ENCODE assay signal across 21 cellular contexts in the genomic region with DNA sequence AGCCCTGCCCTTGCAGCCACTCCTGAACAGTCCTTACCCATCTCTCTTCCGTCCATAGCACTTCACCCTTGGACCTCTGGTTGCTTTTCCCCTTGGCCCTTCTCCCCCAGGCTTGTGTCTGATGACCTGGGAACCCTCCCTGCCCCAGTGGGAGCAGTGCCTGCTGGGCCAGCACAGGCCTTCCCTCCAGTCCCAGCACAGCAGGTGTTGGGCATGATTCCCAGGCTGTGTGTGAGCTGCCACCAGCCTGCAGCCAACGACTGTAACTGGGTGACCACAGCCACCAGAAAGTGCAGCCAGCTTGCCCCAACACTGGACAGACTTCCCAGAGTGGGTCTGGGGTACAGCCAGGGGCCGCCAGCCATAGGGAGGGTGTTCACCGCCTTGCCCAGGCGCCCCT. TPM values are rescaled to one million over a fixed set of nuclear protein-coding genes. Genes with fewer than 3 reads are reported as not detected.
A peak's percentile ranks its signal among the peaks of the same experiment; 100 is the strongest.
DNase-seq lines count a peak whose midpoint lies in the region; ATAC-seq and TF ChIP-seq lines count a peak whose summit lies in the region.
"Had no signal": no experiment of that assay in that cellular context is flagged by ENCODE, and none has a peak within 500 bp of the region (broad histone marks: within the 10 kb centered on the region; RNA-seq: fewer than 3 reads in every experiment).

No MANE protein-coding gene starts in this region.

- H3K36me3 Mint-ChIP-seq in HFFc6 (ENCODE audit: low read depth), result peaks cover 42% of the 10 kb centered on the region

- H3K4me3 Mint-ChIP-seq in HFFc6, result no peak overlapping the region; the same call in 1 of the 2 replicates
- H3K4me3 Mint-ChIP-seq: activated naive CD8-positive, alpha-beta T cell treated with anti-CD3 and anti-CD28 coated beads, Interleukin-2, amount 10 ng/mL, durations not matched to agents 7 days and 5 days; activated T-helper 1 cell treated with anti-CD3 and anti-CD28 coated beads, Interleukin-12 subunit alpha, Interleukin-12 subunit beta, Interleukin-2, Interleukin-4 antibody, amounts not matched to agents 30 ng/mL and 10 ng/mL and 1 ng/mL, durations not matched to agents 14 hours and 24 hours and 36 hours; CD8-positive, alpha-beta T cell; neural progenitor cell had no signal

- ATAC-seq in GM19324 (IDR thresholded peaks at IDR 0.05; ENCODE audit: low FRiP score, unreplicated experiment), result no peak
- ATAC-seq: CD8-positive, alpha-beta T cell had no signal

- DNase-seq in G401 (ENCODE audit: low spot score) (peak; percentile 46), anterior cingulate cortex (lab: John Stamatoyannopoulos, UW) (peak in 54 of 58 donors; percentile 6 to 89 (median 67)), hippocampal formation (lab: John Stamatoyannopoulos, UW) (peak; percentile 53 to 61), pons (ENCODE audit: low spot score) (peak; percentile 83), DMS153 treated with DMSO at 0.1 percent for 48 hours (lab: John Stamatoyannopoulos, UW; ENCODE audit: unreplicated experiment) (no peak), mucosa of gallbladder (ENCODE audit: low spot score) (no peak), HFFc6 (no peak)
- DNase-seq: activated CD4-positive, CD25-positive, alpha-beta regulatory T cell; activated naive CD8-positive, alpha-beta T cell treated with anti-CD3 and anti-CD28 coated beads, Interleukin-2, amount 10 ng/mL, durations not matched to agents 7 days and 5 days; CD8-positive, alpha-beta T cell; DMS79 treated with DMSO at 0.1 percent for 48 hours; effector CD8-positive, alpha-beta T cell; esophagus squamous epithelium; NCI-H1092 treated with DMSO at 0.1 percent for 48 hours; NCI-H2081 treated with DMSO at 0.1 percent for 48 hours; NCI-H446 treated with DMSO at 0.1 percent for 48 hours; NK-92 treated with Interleukin-12 subunit alpha and Interleukin-12 subunit beta, amount 100 ng/mL, for 24 hours; retina had no signal

- no peak overlapping the region for H3K27ac Mint-ChIP-seq in HFFc6
- H3K27ac Mint-ChIP-seq: activated T-helper 1 cell treated with anti-CD3 and anti-CD28 coated beads, Interleukin-12 subunit alpha, Interleukin-12 subunit beta, Interleukin-2, Interleukin-4 antibody, amounts not matched to agents 30 ng/mL and 10 ng/mL and 1 ng/mL, durations not matched to agents 14 hours and 24 hours and 36 hours; CD8-positive, alpha-beta T cell; neural progenitor cell had no signal

- H3K9me3 Mint-ChIP-seq in HFFc6, result no peaks in the 10 kb centered on the region
- H3K9me3 Mint-ChIP-seq: activated naive CD8-positive, alpha-beta T cell treated with anti-CD3 and anti-CD28 coated beads, Interleukin-2, amount 10 ng/mL, durations not matched to agents 7 days and 5 days; activated T-helper 1 cell treated with anti-CD3 and anti-CD28 coated beads, Interleukin-12 subunit alpha, Interleukin-12 subunit beta, Interleukin-2, Interleukin-4 antibody, amounts not matched to agents 30 ng/mL and 10 ng/mL and 1 ng/mL, durations not matched to agents 14 hours and 24 hours and 36 hours; CD8-positive, alpha-beta T cell; neural progenitor cell had no signal

- in situ Hi-C loops in G401 (cut with HindIII; ENCODE audit: low sequenced_read_pairs), result no loop called here

- H3K27me3 Mint-ChIP-seq in HFFc6 (ENCODE audit: insufficient read depth), result peaks cover 4% of the 10 kb centered on the region; the same call in 1 of the 2 replicates
- H3K27me3 Mint-ChIP-seq: activated naive CD8-positive, alpha-beta T cell treated with anti-CD3 and anti-CD28 coated beads, Interleukin-2, amount 10 ng/mL, durations not matched to agents 7 days and 5 days had no signal

- no peak for TF ChIP-seq CTCF in HFFc6 (IDR thresholded peaks at IDR 0.05)

- H3K4me1 Mint-ChIP-seq in HFFc6 (ENCODE audit: low read depth), result peaks cover 18% of the 10 kb centered on the region

RNA-seq across cellular contexts. Expression of gene CRAMP1, which starts 30.0 kb away (rescaled TPM):
- total RNA-seq in G401 (2014; rRNA removed; shearing (Covaris generic)), result 4.5 and 7.6 TPM in 2 replicates
- 21.1 TPM for total RNA-seq in mucosa of gallbladder
- 10 to 100 TPM; 10.7 to 14.2 (median 12.4) TPM for total RNA-seq in HFFc6 (2021; fragmentation: NEBNext Ultra II Directional; extraction: Animal tissue kit (Norgen Biotek cat#: 25700))

RNA-seq across cellular contexts. Expression of gene IFT140, which starts 30.3 kb away (rescaled TPM):
- 30.5 and 37.3 TPM in 2 replicates for total RNA-seq in G401 (2014; rRNA removed; shearing (Covaris generic))
- 48.5 TPM for total RNA-seq in mucosa of gallbladder
- 10 to 100 TPM; 11.1 to 15.6 (median 13.2) TPM for total RNA-seq in HFFc6 (2021; fragmentation: NEBNext Ultra II Directional; extraction: Animal tissue kit (Norgen Biotek cat#: 25700))

RNA-seq across cellular contexts. Expression of gene JPT2, which starts 35.9 kb away (rescaled TPM):
- 154 and 199 TPM in 2 replicates for total RNA-seq in G401 (2014; rRNA removed; shearing (Covaris generic))
- 62.7 TPM for total RNA-seq in mucosa of gallbladder
- total RNA-seq in HFFc6 (2021; fragmentation: NEBNext Ultra II Directional; extraction: Animal tissue kit (Norgen Biotek cat#: 25700)), result 10 to 100 TPM; 71.7 to 92.9 (median 80.8) TPM

Comparison
In these comparisons a context has a peak if more than half of its experiments do, and no peak if none do; other contexts are left out.
1. DNase-seq: peak in G401 (single experiment), anterior cingulate cortex (54 of 58), hippocampal formation (2 of 2) and pons (single experiment); none in DMS153 treated with DMSO at 0.1 percent for 48 hours (single experiment), mucosa of gallbladder (single experiment) and HFFc6 (single experiment).